8 cellular contexts compared by ENCODE assay signal in genomic region chr11:64868904-64869570, GRCh38. TPM values are rescaled to one million over a fixed set of nuclear protein-coding genes. Genes with fewer than 3 reads are reported as not detected.
DNase-seq lines count a peak whose midpoint lies in the region; ATAC-seq and TF ChIP-seq lines count a peak whose summit lies in the region.

No MANE protein-coding gene starts in this region.

- TF ChIP-seq CTCF in retinal pigment epithelial cell (conservative IDR thresholded peaks at IDR 0.05; ENCODE audit: low read depth, low read length) = no peak

- no peak for ATAC-seq in HG02884 (IDR thresholded peaks at IDR 0.05; ENCODE audit: unreplicated experiment)
- ATAC-seq in HG02763 (IDR thresholded peaks at IDR 0.05; ENCODE audit: unreplicated experiment) = no peak

- DNase-seq in H7 = peak; percentile 63
- peak; percentile 48 for DNase-seq in T-helper 9 cell
- DNase-seq in fibroblast of gingiva (ENCODE audit: low read depth) = peak; percentile 41
- DNase-seq in retinal pigment epithelial cell (ENCODE audit: low read depth) = peak; percentile 66
- DNase-seq in NCI-H1694 (lab: John Stamatoyannopoulos, UW) = no peak
- no peak for DNase-seq in NCI-H1092 (lab: John Stamatoyannopoulos, UW)

- H3K36me3 ChIP-seq in H7 (replicated peaks; ENCODE audit: control insufficient read depth, insufficient read depth, low read length) = no peaks in the 10 kb centered on the region; the same call in none of the 2 replicates

- H3K4me3 ChIP-seq in H7 (ENCODE audit: insufficient read depth, low read depth, low read length) (no peak overlapping the region), retinal pigment epithelial cell (ENCODE audit: low read length) (no peak overlapping the region)

- no peaks in the 10 kb centered on the region for H3K27me3 ChIP-seq in H7 (ENCODE audit: control insufficient read depth, insufficient read depth, low read length)

RNA-seq across cellular contexts. Expression of gene EHD1, which starts 9.4 kb away (rescaled TPM):
- total RNA-seq in H7 (2014; rRNA removed; shearing (Covaris generic)) = 23.7 and 30.2 TPM in 2 replicates

RNA-seq across cellular contexts. Expression of gene CDC42BPG, which starts 24.6 kb away (rescaled TPM):
- 2.3 and 2.6 TPM in 2 replicates for total RNA-seq in H7 (2014; rRNA removed; shearing (Covaris generic))

RNA-seq across cellular contexts. Expression of gene ATG2A, which starts 48.0 kb away (rescaled TPM):
- 19.3 and 22.5 TPM in 2 replicates for total RNA-seq in H7 (2014; rRNA removed; shearing (Covaris generic))

RNA-seq across cellular contexts. Expression of gene PPP2R5B, which starts 55.5 kb away (rescaled TPM):
- 5.0 and 6.0 TPM in 2 replicates for total RNA-seq in H7 (2014; rRNA removed; shearing (Covaris generic))

RNA-seq across cellular contexts. Expression of gene MEN1, which starts 58.7 kb away (rescaled TPM):
- total RNA-seq in H7 (2014; rRNA removed; shearing (Covaris generic)) = 31.7 and 40.0 TPM in 2 replicates

Comparison
In these comparisons a context has a peak if more than half of its experiments do, and no peak if none do; other contexts are left out.
1. DNase-seq: peak in H7 (single experiment), T-helper 9 cell (single experiment), fibroblast of gingiva (single experiment) and retinal pigment epithelial cell (single experiment); none in NCI-H1694 (single experiment) and NCI-H1092 (single experiment).